ENCODE assay signal across 33 cellular contexts in the genomic region with DNA sequence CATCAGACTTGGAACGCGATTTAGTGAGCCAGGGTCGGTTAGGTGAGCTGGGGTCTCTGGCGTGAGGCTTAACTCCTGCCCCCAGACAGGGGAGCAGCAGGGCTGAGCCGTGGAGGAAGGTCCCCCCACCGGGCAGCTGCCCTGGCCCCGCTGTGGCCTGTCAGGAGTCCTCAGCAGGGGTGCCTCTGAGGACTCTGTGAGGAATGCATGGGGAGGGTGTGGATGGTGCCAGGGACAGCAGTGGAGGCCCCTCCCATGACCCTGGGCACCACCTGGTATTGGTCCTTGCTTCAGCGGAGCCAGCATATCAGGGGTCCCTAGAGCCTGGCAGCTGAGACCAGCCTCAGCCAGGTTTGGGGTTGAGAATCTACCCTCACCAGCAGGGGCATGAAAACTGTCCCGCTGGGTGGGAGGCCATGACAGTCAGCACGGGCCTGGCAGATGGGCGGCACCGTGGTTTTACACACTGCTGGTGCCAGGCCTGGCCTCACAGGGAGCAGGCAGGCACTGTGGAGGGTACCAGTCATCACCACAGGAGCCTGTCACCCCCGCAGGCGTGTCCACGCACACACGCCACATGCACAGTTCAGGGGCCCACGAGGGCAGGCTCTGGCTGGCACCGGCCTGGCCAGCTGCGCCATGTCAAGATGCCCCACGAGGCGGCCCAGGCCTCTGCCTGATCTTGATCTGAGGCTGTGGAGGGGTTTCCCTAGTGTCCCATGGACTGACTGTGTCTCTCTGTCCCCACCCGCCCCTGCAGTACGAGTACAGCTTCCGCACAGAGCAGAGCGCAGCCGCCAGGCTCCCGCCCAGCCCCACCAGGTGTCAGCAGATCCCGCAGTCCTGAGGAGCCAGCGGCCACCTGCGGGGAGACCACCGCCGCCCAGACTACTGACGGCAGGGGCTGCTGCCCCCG.
DNase-seq lines count a peak whose midpoint lies in the region; ATAC-seq and TF ChIP-seq lines count a peak whose summit lies in the region.
"Had no signal": no experiment of that assay in that cellular context is flagged by ENCODE, and none has a peak within 500 bp of the region (broad histone marks: within the 10 kb centered on the region; RNA-seq: fewer than 3 reads in every experiment).

No MANE protein-coding gene starts in this region.

- ATAC-seq in GM21723 (IDR thresholded peaks at IDR 0.05; ENCODE audit: unreplicated experiment), result no peak
- no peak for ATAC-seq in natural killer cell treated with Interleukin-12 subunit alpha and Interleukin-12 subunit beta and Interleukin-15 and Interleukin-18, amount 100 ng/mL, for 72 hours
- ATAC-seq: activated CD8-positive, alpha-beta memory T cell treated with anti-CD3 and anti-CD28 coated beads, Interleukin-2, amount 10 ng/mL, durations not matched to agents 7 days and 5 days; activated T-cell treated with anti-CD3 and anti-CD28 coated beads, Interleukin-2, amount 50 U/mL, for 4 hours; left lobe of liver; stimulated activated effector memory CD8-positive, alpha-beta T cell treated with anti-CD3 and anti-CD28 coated beads, Interleukin-12 subunit alpha, Interleukin-12 subunit beta, amount 100 ng/mL, for 72 hours had no signal

- H3K4me3 Mint-ChIP-seq in natural killer cell treated with Interleukin-12 subunit alpha and Interleukin-12 subunit beta and Interleukin-15 and Interleukin-18, amount 100 ng/mL, for 72 hours, result no peak overlapping the region
- H3K4me3 Mint-ChIP-seq: activated CD8-positive, alpha-beta memory T cell treated with anti-CD3 and anti-CD28 coated beads, Interleukin-2, amount 10 ng/mL, durations not matched to agents 7 days and 5 days; activated naive CD8-positive, alpha-beta T cell treated with anti-CD3 and anti-CD28 coated beads for 36 hours; activated T-cell treated with anti-CD3 and anti-CD28 coated beads, Interleukin-2, amount 50 U/mL, for 4 hours; CD14-positive monocyte; immature natural killer cell; stimulated activated effector memory CD8-positive, alpha-beta T cell treated with anti-CD3 and anti-CD28 coated beads, Interleukin-12 subunit alpha, Interleukin-12 subunit beta, amount 100 ng/mL, for 72 hours had no signal

- 83 to 92% (median 90%) methylated on average over 25 to 34 of the region's 34 CpGs for WGBS in spleen, 5 donors

- no peaks in the 10 kb centered on the region for H3K36me3 ChIP-seq in SJCRH30
- H3K36me3 ChIP-seq in spleen, result peaks cover 0 to 45% (median 20%) of the 10 kb centered on the region in 6 donors
- H3K36me3 ChIP-seq: HAP-1 had no signal

- H3K27ac ChIP-seq in SJCRH30, result peak overlapping the region; percentile 84
- peak overlapping the region; percentile 38 for H3K27ac ChIP-seq in layer of hippocampus (ENCODE audit: low read depth, low read length)
- no peak overlapping the region for H3K27ac ChIP-seq in spleen
- H3K27ac ChIP-seq: 22Rv1, coronary artery, epithelial cell of prostate, neutrophil, Peyer's patch, upper lobe of left lung had no signal

- no peaks in the 10 kb centered on the region for H3K9me3 ChIP-seq in SJCRH30 (replicated peaks)
- H3K9me3 ChIP-seq in spleen, result no peaks in the 10 kb centered on the region
- H3K9me3 ChIP-seq: HAP-1, neutrophil, Peyer's patch, upper lobe of left lung had no signal

- H3K4me3 ChIP-seq in SJCRH30 (no peak overlapping the region), spleen (no peak overlapping the region)
- H3K4me3 ChIP-seq: coronary artery, HAP-1, Peyer's patch, upper lobe of left lung had no signal

- H3K4me1 Mint-ChIP-seq in natural killer cell treated with Interleukin-12 subunit alpha and Interleukin-12 subunit beta and Interleukin-15 and Interleukin-18, amount 100 ng/mL, for 72 hours (ENCODE audit: low read depth in 2 of 2), result peaks cover 6 to 11% of the 10 kb centered on the region in 2 donors

- no peaks in the 10 kb centered on the region for H3K27me3 ChIP-seq in SJCRH30
- no peaks in the 10 kb centered on the region for H3K27me3 ChIP-seq in layer of hippocampus (ENCODE audit: control insufficient read depth, insufficient read depth, low read length)
- H3K27me3 ChIP-seq in spleen (replicated peaks in 1 of 7), result peaks cover 0 to 20% (median 8%) of the 10 kb centered on the region in 7 donors
- H3K27me3 ChIP-seq: Peyer's patch, upper lobe of left lung had no signal

- no peak for TF ChIP-seq CTCF in spleen (IDR thresholded peaks at IDR 0.05 in 8 of 11, conservative IDR thresholded peaks at IDR 0.05 in 3 of 11)

- intact Hi-C loops in spleen (cut with DNase I; ENCODE audit: low total_unique reads), result no loop called here

- no peak overlapping the region for H3K27ac Mint-ChIP-seq in natural killer cell treated with Interleukin-12 subunit alpha and Interleukin-12 subunit beta and Interleukin-15 and Interleukin-18, amount 100 ng/mL, for 72 hours
- H3K27ac Mint-ChIP-seq: activated CD8-positive, alpha-beta memory T cell treated with anti-CD3 and anti-CD28 coated beads, Interleukin-2, amount 10 ng/mL, durations not matched to agents 7 days and 5 days; activated naive CD8-positive, alpha-beta T cell treated with anti-CD3 and anti-CD28 coated beads for 36 hours; CD14-positive monocyte; immature natural killer cell; progenitor cell of endocrine pancreas; stimulated activated effector memory CD8-positive, alpha-beta T cell treated with anti-CD3 and anti-CD28 coated beads, Interleukin-12 subunit alpha, Interleukin-12 subunit beta, amount 100 ng/mL, for 72 hours had no signal

- peaks cover 0 to 10% of the 10 kb centered on the region in 2 donors for H3K27me3 Mint-ChIP-seq in natural killer cell treated with Interleukin-12 subunit alpha and Interleukin-12 subunit beta and Interleukin-15 and Interleukin-18, amount 100 ng/mL, for 72 hours

- no peak for TF ChIP-seq POLR2A in spleen (IDR thresholded peaks at IDR 0.05)

- peaks cover 38% of the 10 kb centered on the region for H3K4me1 ChIP-seq in SJCRH30
- H3K4me1 ChIP-seq in spleen, result peaks cover 13 to 39% (median 34%) of the 10 kb centered on the region in 6 donors

- H3K36me3 Mint-ChIP-seq in natural killer cell treated with Interleukin-12 subunit alpha and Interleukin-12 subunit beta and Interleukin-15 and Interleukin-18, amount 100 ng/mL, for 72 hours, result no peaks in the 10 kb centered on the region
- H3K36me3 Mint-ChIP-seq: activated naive CD8-positive, alpha-beta T cell treated with anti-CD3 and anti-CD28 coated beads for 36 hours; immature natural killer cell; stimulated activated effector memory CD8-positive, alpha-beta T cell treated with anti-CD3 and anti-CD28 coated beads, Interleukin-12 subunit alpha, Interleukin-12 subunit beta, amount 100 ng/mL, for 72 hours had no signal

- peak; percentile 13 for DNase-seq in NCI-H748 (lab: John Stamatoyannopoulos, UW; ENCODE audit: unreplicated experiment)
- no peak for DNase-seq in NCI-H748 treated with DMSO at 0.1 percent for 48 hours (lab: John Stamatoyannopoulos, UW)
- peak; percentile 47 for DNase-seq in SJCRH30
- peak; percentile 72 for DNase-seq in spleen
- no peak for DNase-seq in GM19238 (ENCODE audit: insufficient read length, low spot score)
- DNase-seq in natural killer cell treated with Interleukin-12 subunit alpha and Interleukin-12 subunit beta and Interleukin-15 and Interleukin-18, amount 100 ng/mL, for 72 hours (ENCODE audit: low spot score), result no peak
- DNase-seq: activated CD8-positive, alpha-beta memory T cell treated with anti-CD3 and anti-CD28 coated beads, Interleukin-2, amount 10 ng/mL, durations not matched to agents 7 days and 5 days; activated gamma-delta T cell; activated naive CD8-positive, alpha-beta T cell treated with anti-CD3 and anti-CD28 coated beads for 36 hours; activated T-cell treated with anti-CD3 and anti-CD28 coated beads, Interleukin-2, amount 50 U/mL, for 4 hours; anterior cingulate cortex; DMS79; effector CD8-positive, alpha-beta T cell; immature natural killer cell; NCI-H146; NCI-H2107; NCI-H345; NCI-H69; stimulated activated CD4-positive, alpha-beta T cell treated with anti-CD3 and anti-CD28 coated beads, Interleukin-15, amount 100 ng/mL, for 24 hours; T-helper 1 cell had no signal

- no peaks in the 10 kb centered on the region for H3K9me3 Mint-ChIP-seq in natural killer cell treated with Interleukin-12 subunit alpha and Interleukin-12 subunit beta and Interleukin-15 and Interleukin-18, amount 100 ng/mL, for 72 hours
- H3K9me3 Mint-ChIP-seq: activated naive CD8-positive, alpha-beta T cell treated with anti-CD3 and anti-CD28 coated beads for 36 hours; activated T-cell treated with anti-CD3 and anti-CD28 coated beads, Interleukin-2, amount 50 U/mL, for 4 hours; immature natural killer cell; stimulated activated effector memory CD8-positive, alpha-beta T cell treated with anti-CD3 and anti-CD28 coated beads, Interleukin-12 subunit alpha, Interleukin-12 subunit beta, amount 100 ng/mL, for 72 hours had no signal

Comparison
In these comparisons a context has a peak if more than half of its experiments do, and no peak if none do; other contexts are left out.
1. DNase-seq: peak in NCI-H748 (single experiment), SJCRH30 (2 of 2) and spleen (single experiment); none in NCI-H748 treated with DMSO at 0.1 percent for 48 hours (single experiment), GM19238 (single experiment) and natural killer cell treated with Interleukin-12 subunit alpha and Interleukin-12 subunit beta and Interleukin-15 and Interleukin-18, amount 100 ng/mL, for 72 hours (single experiment).
2. H3K27ac ChIP-seq: peak in SJCRH30 (single experiment) and layer of hippocampus (single experiment); none in spleen (0 of 8).